8 cellular contexts compared by ENCODE assay signal in genomic region chr1:40040511-40041465, GRCh38. TPM values are rescaled to one million over a fixed set of nuclear protein-coding genes. Genes with fewer than 3 reads are reported as not detected.
DNase-seq lines count a peak whose midpoint lies in the region; ATAC-seq, FAIRE-seq and TF ChIP-seq lines count a peak whose summit lies in the region.

A gene with protein sequence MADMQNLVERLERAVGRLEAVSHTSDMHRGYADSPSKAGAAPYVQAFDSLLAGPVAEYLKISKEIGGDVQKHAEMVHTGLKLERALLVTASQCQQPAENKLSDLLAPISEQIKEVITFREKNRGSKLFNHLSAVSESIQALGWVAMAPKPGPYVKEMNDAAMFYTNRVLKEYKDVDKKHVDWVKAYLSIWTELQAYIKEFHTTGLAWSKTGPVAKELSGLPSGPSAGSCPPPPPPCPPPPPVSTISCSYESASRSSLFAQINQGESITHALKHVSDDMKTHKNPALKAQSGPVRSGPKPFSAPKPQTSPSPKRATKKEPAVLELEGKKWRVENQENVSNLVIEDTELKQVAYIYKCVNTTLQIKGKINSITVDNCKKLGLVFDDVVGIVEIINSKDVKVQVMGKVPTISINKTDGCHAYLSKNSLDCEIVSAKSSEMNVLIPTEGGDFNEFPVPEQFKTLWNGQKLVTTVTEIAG (plus strand): TSS chr1:40040729. CDS start chr1:40059347, 18,618 bp downstream.

- DNase-seq in GM12891 (ENCODE audit: insufficient read length, low spot score) (peak; percentile 91), NCI-H1436 treated with DMSO at 0.1 percent for 48 hours (lab: John Stamatoyannopoulos, UW) (peak; percentile 87), amniotic epithelial cell (ENCODE audit: low read depth) (peak; percentile 97), heart left ventricle (peak; percentile 99 to 100 (median 99)), posterior cingulate gyrus (peak; percentile 98 to 100 (median 99)), upper lobe of right lung (peak; percentile 100)

- H3K4me3 ChIP-seq in heart left ventricle = peak within 1 kb of the TSS; percentile 72 to 100 (median 94)
- H3K4me3 ChIP-seq in upper lobe of right lung = peak within 1 kb of the TSS; percentile 99

- peak; percentile 78 for ATAC-seq in HG02840 (IDR thresholded peaks at IDR 0.05; ENCODE audit: low FRiP score, unreplicated experiment)
- peak; percentile 91 to 95 (median 95) for ATAC-seq in heart left ventricle
- ATAC-seq in upper lobe of right lung = peak; percentile 96

- TF ChIP-seq POLR2A in GM12891 (IDR thresholded peaks at IDR 0.05; ENCODE audit: low read depth, low read length) = peak; percentile 68
- no peak for TF ChIP-seq POLR2A in heart left ventricle (IDR thresholded peaks at IDR 0.05)

- H3K27me3 ChIP-seq in heart left ventricle = no peaks in the 10 kb centered on the region
- H3K27me3 ChIP-seq in upper lobe of right lung = no peaks in the 10 kb centered on the region

- H3K4me1 ChIP-seq in heart left ventricle = peaks cover 23 to 84% (median 61%) of the 10 kb centered on the region in 12 donors
- peaks cover 62% of the 10 kb centered on the region for H3K4me1 ChIP-seq in upper lobe of right lung

- FAIRE-seq in GM12891 (lab: Jason Lieb, UNC) = peak; percentile 57

- 0 to 1% (median 0%) methylated on average over 29 to 65 of the region's 65 CpGs for WGBS in heart left ventricle, 4 donors

- TF ChIP-seq CTCF in heart left ventricle (IDR thresholded peaks at IDR 0.05) (peak in 2 of 12 donors; percentile 2 to 12), upper lobe of right lung (IDR thresholded peaks at IDR 0.05) (no peak)

- H3K27ac ChIP-seq in heart left ventricle (peak within 1 kb of the TSS; percentile 96 to 100 (median 99)), upper lobe of right lung (peak within 1 kb of the TSS; percentile 99)

- intact Hi-C loops in T-helper 1 cell treated with Interleukin-12 subunit alpha and Interleukin-12 subunit beta and Interleukin-4 antibody, amounts not matched to agents 30 ng/mL and 1 ng/mL, for 36 hours (cut with micrococcal nuclease) = loop anchor here (1.0 to 10.0 kb wide), 13 partner anchors 9 to 940 kb away; partner anchors contain the start of genes MFSD2A, NFYC, PPIE and RLF
- intact Hi-C loops in heart left ventricle (cut with DNase I) = loop anchor here in 1 of 10 donors (2.0 kb wide), 1 partner anchor 18 kb away; no protein-coding TSS in a partner anchor
- intact Hi-C loops in posterior cingulate gyrus (cut with DNase I) = loop anchor here (2.0 kb wide), 1 partner anchor 84 kb away; no protein-coding TSS in a partner anchor
- intact Hi-C loops in upper lobe of right lung (cut with DNase I) = no loop called here

- H3K36me3 ChIP-seq in heart left ventricle (peaks cover 0 to 23% (median 4%) of the 10 kb centered on the region in 9 donors), upper lobe of right lung (peaks cover 3% of the 10 kb centered on the region)

- no peaks in the 10 kb centered on the region for H3K9me3 ChIP-seq in heart left ventricle
- H3K9me3 ChIP-seq in upper lobe of right lung = no peaks in the 10 kb centered on the region

TF ChIP-seq in GM12891, 5 proteins besides CTCF, POLR2A, EP300 and RAD21:
- TF ChIP-seq TAF1 (IDR thresholded peaks at IDR 0.05; ENCODE audit: low read depth, low read length) (peak; percentile 86), SPI1 (IDR thresholded peaks at IDR 0.05; ENCODE audit: low read depth, low read length) (peak; percentile 20; the same call in 1 of the 2 replicates), POU2F2 (IDR thresholded peaks at IDR 0.05; ENCODE audit: low read depth, low read length) (peak; percentile 69; the same call in 1 of the 2 replicates), POLR2AphosphoS5 (IDR thresholded peaks at IDR 0.05; ENCODE audit: low read depth, low read length) (peak; percentile 85), PAX5 (IDR thresholded peaks at IDR 0.05; ENCODE audit: insufficient read depth, low read length, severe bottlenecking) (no peak)

RNA-seq across cellular contexts. Expression of the gene that starts here (rescaled TPM):
- 324 TPM for polyA plus RNA-seq in GM12891 (2012; ENCODE audit: low read depth, missing spikeins)
- total RNA-seq in T-helper 1 cell treated with Interleukin-12 subunit alpha and Interleukin-12 subunit beta and Interleukin-4 antibody, amounts not matched to agents 30 ng/mL and 1 ng/mL, for 36 hours = 734 and 757 TPM in 2 replicates
- 100 to 1,000 TPM in 3 of 9 donors, 10 to 100 TPM in 6; 52.1 to 249 (median 69.9) TPM for total RNA-seq in heart left ventricle
- 100 to 1,000 TPM in 1 of 2 donors, 10 to 100 TPM in 1; 23.8 to 118 TPM for polyA plus RNA-seq in heart left ventricle
- total RNA-seq in upper lobe of right lung = 373 TPM

Comparison
In these comparisons a context has a peak if more than half of its experiments do, and no peak if none do; other contexts are left out.
1. Peak in every context shown above with its lines: DNase-seq, ATAC-seq, H3K4me3 ChIP-seq and H3K27ac ChIP-seq.